Comparison of ENCODE assay signal across 8 cellular contexts in genomic region chr2:89243114-89243707, GRCh38.
DNase-seq lines count a peak whose midpoint lies in the region; ATAC-seq and TF ChIP-seq lines count a peak whose summit lies in the region.
"Not testable (repeated sequence)": the region's sequence is repeated elsewhere in the genome, so short reads cannot be mapped to it uniquely, and the experiment has no call there.

No MANE protein-coding gene starts in this region.

- not testable (repeated sequence) for H3K36me3 Mint-ChIP-seq in activated naive CD8-positive, alpha-beta T cell treated with anti-CD3 and anti-CD28 coated beads, Interleukin-2, amount 50 U/mL, for 24 hours (ENCODE audit: low read depth)

- peak; percentile 54 for TF ChIP-seq CTCF in OCI-LY1 (IDR thresholded peaks at IDR 0.05; ENCODE audit: low read length)
- TF ChIP-seq CTCF in left lung (IDR thresholded peaks at IDR 0.05), result peak in 1 of 2 donors; percentile 30

- H3K9me3 Mint-ChIP-seq in activated naive CD8-positive, alpha-beta T cell treated with anti-CD3 and anti-CD28 coated beads, Interleukin-2, amount 50 U/mL, for 24 hours, result not testable (repeated sequence)

- not testable (repeated sequence) for H3K27ac Mint-ChIP-seq in activated naive CD8-positive, alpha-beta T cell treated with anti-CD3 and anti-CD28 coated beads, Interleukin-2, amount 50 U/mL, for 24 hours

- peak overlapping the region; percentile 18; the same call in 1 of the 2 replicates for H3K9ac ChIP-seq in OCI-LY1 (ENCODE audit: low read length)

- not testable (repeated sequence) for DNase-seq in activated naive CD8-positive, alpha-beta T cell treated with anti-CD3 and anti-CD28 coated beads, Interleukin-2, amount 50 U/mL, for 24 hours; left lung; aorta

- not testable (repeated sequence) for H3K27me3 Mint-ChIP-seq in activated naive CD8-positive, alpha-beta T cell treated with anti-CD3 and anti-CD28 coated beads, Interleukin-2, amount 50 U/mL, for 24 hours

- intact Hi-C loops in left lung (cut with DNase I); aorta (cut with DNase I): not testable (repeated sequence)

- H3F3A ChIP-seq in OCI-LY1 (ENCODE audit: insufficient read depth, low read length), result not testable (repeated sequence)

- peaks cover 13% of the 10 kb centered on the region for H3K4me1 Mint-ChIP-seq in activated naive CD8-positive, alpha-beta T cell treated with anti-CD3 and anti-CD28 coated beads, Interleukin-2, amount 50 U/mL, for 24 hours

- H3K9me3 ChIP-seq in OCI-LY1 (ENCODE audit: low read length); left lung; aorta (ENCODE audit: control insufficient read depth, low read length): not testable (repeated sequence)

- 50 to 52% methylated on average over 4 of the region's 4 CpGs for WGBS in aorta, 2 donors

- not testable (repeated sequence) for H2AFZ ChIP-seq in OCI-LY1 (ENCODE audit: low read length)

- H3K4me2 ChIP-seq in OCI-LY1 (ENCODE audit: low read length), result peak overlapping the region; percentile 92; the same call in 1 of the 2 replicates

- ATAC-seq in GM18499 (IDR thresholded peaks at IDR 0.05; ENCODE audit: insufficient read depth, unreplicated experiment) (peak; percentile 95), GM19455 (IDR thresholded peaks at IDR 0.05; ENCODE audit: unreplicated experiment) (peak; percentile 86), HG02588 (IDR thresholded peaks at IDR 0.05; ENCODE audit: unreplicated experiment) (peak; percentile 89), HG03175 (IDR thresholded peaks at IDR 0.05; ENCODE audit: unreplicated experiment) (peak; percentile 95), left lung (peak; percentile 72), aorta (ENCODE audit: low FRiP score) (peak; percentile 14)
- ATAC-seq in activated naive CD8-positive, alpha-beta T cell treated with anti-CD3 and anti-CD28 coated beads, Interleukin-2, amount 50 U/mL, for 24 hours, result peak; percentile 46

- H3K27me3 ChIP-seq in OCI-LY1 (ENCODE audit: insufficient read depth, low read length); left lung; aorta (ENCODE audit: control insufficient read depth in 1 of 2, insufficient read depth in 2 of 2, low read length in 1 of 2): not testable (repeated sequence)

- not testable (repeated sequence) for H3K9me2 ChIP-seq in OCI-LY1 (ENCODE audit: low read depth, low read length)

- peaks cover 37% of the 10 kb centered on the region for H3K4me1 ChIP-seq in OCI-LY1 (ENCODE audit: insufficient read depth, low read length, severe bottlenecking)
- not testable (repeated sequence) for H3K4me1 ChIP-seq in left lung; aorta (ENCODE audit: control insufficient read depth in 1 of 2, insufficient read depth in 2 of 2, low read length in 2 of 2)

- H3K4me3 ChIP-seq in OCI-LY1 (ENCODE audit: low read depth, low read length, poor library complexity, severe bottlenecking), result peak overlapping the region; percentile 39
- not testable (repeated sequence) for H3K4me3 ChIP-seq in left lung; aorta (ENCODE audit: low read length in 2 of 2)

- H3K4me3 Mint-ChIP-seq in activated naive CD8-positive, alpha-beta T cell treated with anti-CD3 and anti-CD28 coated beads, Interleukin-2, amount 50 U/mL, for 24 hours, result not testable (repeated sequence)

- H3K36me3 ChIP-seq in OCI-LY1 (ENCODE audit: insufficient read depth, low read length); left lung; aorta (ENCODE audit: control insufficient read depth in 1 of 2, insufficient read depth in 2 of 2, low read length in 1 of 2): not testable (repeated sequence)

- peak overlapping the region; percentile 36 for H3K27ac ChIP-seq in OCI-LY1 (ENCODE audit: low read depth, low read length, poor library complexity, severe bottlenecking)
- not testable (repeated sequence) for H3K27ac ChIP-seq in left lung; aorta (ENCODE audit: low read depth in 1 of 2, low read length in 2 of 2)

- H4K20me1 ChIP-seq in OCI-LY1 (ENCODE audit: insufficient read depth, low read length), result not testable (repeated sequence)

- not testable (repeated sequence) for H3K79me2 ChIP-seq in OCI-LY1 (ENCODE audit: insufficient read depth, low read length)

Comparison
In these comparisons a context has a peak if more than half of its experiments do, and no peak if none do; other contexts are left out.
1. ATAC-seq: peak in every context shown above with its lines; median percentile 95 in GM18499; 95 in HG03175; 89 in HG02588; 86 in GM19455; 72 in left lung; 46 in activated naive CD8-positive, alpha-beta T cell treated with anti-CD3 and anti-CD28 coated beads, Interleukin-2, amount 50 U/mL, for 24 hours; 14 in aorta.